In genomic region chr19:10334340-10335148, GRCh38 we compare ENCODE assay signal across 1 cellular context.
TF ChIP-seq lines count a peak whose summit lies in the region.

No MANE protein-coding gene starts in this region.

TF ChIP-seq in H1, 55 proteins besides CTCF, POLR2A, EP300 and RAD21:
- TF ChIP-seq BACH1 (IDR thresholded peaks at IDR 0.05; ENCODE audit: low read length), result 0 out of 2 replicates have a peak, but pooled peaks have one; percentile 23
- TF ChIP-seq TBP (IDR thresholded peaks at IDR 0.05; ENCODE audit: low read depth, low read length), result no peak
- TF ChIP-seq USF2 (IDR thresholded peaks at IDR 0.05; ENCODE audit: low read length), result no peak
- TF ChIP-seq EGR1 (IDR thresholded peaks at IDR 0.05; ENCODE audit: borderline replicate concordance, low read depth, low read length), result 0 out of 2 replicates have a peak, but pooled peaks have one; percentile 10
- TF ChIP-seq SP1 (IDR thresholded peaks at IDR 0.05; ENCODE audit: low read depth, low read length), result peak; percentile 41; the same call in 1 of the 2 replicates
- TF ChIP-seq MAFK (IDR thresholded peaks at IDR 0.05; ENCODE audit: low read depth, low read length), result no peak
- no peak for TF ChIP-seq NRF1 (IDR thresholded peaks at IDR 0.05; ENCODE audit: low read depth, low read length)
- TF ChIP-seq CHD1 (IDR thresholded peaks at IDR 0.05; ENCODE audit: low read depth, low read length), result no peak
- TF ChIP-seq SIN3A (conservative IDR thresholded peaks at IDR 0.05 in 1 of 2, IDR thresholded peaks at IDR 0.05 in 1 of 2; ENCODE audit: low read depth in 1 of 2, low read length in 2 of 2), result 0 out of 4 replicates have a peak, but pooled peaks of 1 of the 2 experiments have one; percentile 62
- TF ChIP-seq KDM4A (IDR thresholded peaks at IDR 0.05; ENCODE audit: low read depth, low read length, severe bottlenecking), result peak; percentile 52
- TF ChIP-seq YY1 (IDR thresholded peaks at IDR 0.05; ENCODE audit: low read depth, low read length), result no peak
